1 cellular context compared by ENCODE assay signal in the genomic region with DNA sequence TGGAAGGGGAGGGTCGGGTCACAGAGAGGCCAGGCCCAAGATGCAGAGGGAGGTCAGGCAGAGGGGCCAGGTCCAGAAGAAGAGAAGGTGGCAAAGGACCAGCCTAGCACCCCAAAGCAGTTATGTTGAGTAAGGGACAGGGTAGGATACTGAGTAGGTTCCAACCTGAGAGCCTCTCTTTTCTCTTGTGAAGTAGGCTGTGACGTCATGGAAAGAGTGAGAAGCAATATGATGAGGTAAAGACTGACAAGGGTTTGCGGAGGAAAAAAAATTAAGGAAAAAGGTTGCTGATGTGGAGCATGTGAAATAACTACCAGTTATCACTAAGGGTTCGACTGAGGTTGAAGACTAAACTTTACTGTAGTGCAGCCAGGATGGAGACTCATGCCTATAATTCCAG.
TF ChIP-seq lines count a peak whose summit lies in the region.

No MANE protein-coding gene starts in this region.

TF ChIP-seq in K562, 482 proteins besides CTCF, POLR2A, EP300 and RAD21:
- TF ChIP-seq HDAC2 (IDR thresholded peaks at IDR 0.05), result no peak
- TF ChIP-seq, protein P1, sequence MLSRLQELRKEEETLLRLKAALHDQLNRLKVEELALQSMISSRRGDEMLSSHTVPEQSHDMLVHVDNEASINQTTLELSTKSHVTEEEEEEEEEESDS (CRISPR knock-in tag; IDR thresholded peaks at IDR 0.05), result no peak
- no peak for TF ChIP-seq HDAC3 (IDR thresholded peaks at IDR 0.05; ENCODE audit: borderline replicate concordance, partially characterized antibody)
- TF ChIP-seq NRF1 (conservative IDR thresholded peaks at IDR 0.05 in 1 of 2, IDR thresholded peaks at IDR 0.05 in 1 of 2), result no peak
- peak; percentile 54; the same call in 1 of the 2 replicates for TF ChIP-seq JUND (IDR thresholded peaks at IDR 0.05; ENCODE audit: borderline replicate concordance, low read depth, low read length)
- no peak for TF ChIP-seq JUND (tag; IDR thresholded peaks at IDR 0.05; ENCODE audit: borderline replicate concordance, low read depth, low read length)
- TF ChIP-seq FOSL1 (tag; conservative IDR thresholded peaks at IDR 0.05), result peak; percentile 46
- peak; percentile 46; the same call in 1 of the 2 replicates for TF ChIP-seq ATF7 (IDR thresholded peaks at IDR 0.05)
- TF ChIP-seq ATF1 (CRISPR knock-in tag; IDR thresholded peaks at IDR 0.05), result no peak
- TF ChIP-seq ATF1 (tag; IDR thresholded peaks at IDR 0.05), result peak; percentile 83
- no peak for TF ChIP-seq XRCC5 (IDR thresholded peaks at IDR 0.05; ENCODE audit: low read depth, low read length)
- TF ChIP-seq MYBL2 (IDR thresholded peaks at IDR 0.05; ENCODE audit: low read depth), result no peak
- TF ChIP-seq MYBL2 (CRISPR knock-in tag; IDR thresholded peaks at IDR 0.05; ENCODE audit: borderline replicate concordance), result no peak
- peak; percentile 36; the same call in 1 of the 2 replicates for TF ChIP-seq CREB1 (IDR thresholded peaks at IDR 0.05)
- TF ChIP-seq CREB1 (CRISPR knock-in tag; IDR thresholded peaks at IDR 0.05), result no peak
- TF ChIP-seq CREM (IDR thresholded peaks at IDR 0.05; ENCODE audit: low read depth), result peak; percentile 68; the same call in 1 of the 2 replicates
- TF ChIP-seq DACH1 (IDR thresholded peaks at IDR 0.05; ENCODE audit: partially characterized antibody), result no peak
